Comparison of ENCODE assay signal across 21 cellular contexts in the genomic region with DNA sequence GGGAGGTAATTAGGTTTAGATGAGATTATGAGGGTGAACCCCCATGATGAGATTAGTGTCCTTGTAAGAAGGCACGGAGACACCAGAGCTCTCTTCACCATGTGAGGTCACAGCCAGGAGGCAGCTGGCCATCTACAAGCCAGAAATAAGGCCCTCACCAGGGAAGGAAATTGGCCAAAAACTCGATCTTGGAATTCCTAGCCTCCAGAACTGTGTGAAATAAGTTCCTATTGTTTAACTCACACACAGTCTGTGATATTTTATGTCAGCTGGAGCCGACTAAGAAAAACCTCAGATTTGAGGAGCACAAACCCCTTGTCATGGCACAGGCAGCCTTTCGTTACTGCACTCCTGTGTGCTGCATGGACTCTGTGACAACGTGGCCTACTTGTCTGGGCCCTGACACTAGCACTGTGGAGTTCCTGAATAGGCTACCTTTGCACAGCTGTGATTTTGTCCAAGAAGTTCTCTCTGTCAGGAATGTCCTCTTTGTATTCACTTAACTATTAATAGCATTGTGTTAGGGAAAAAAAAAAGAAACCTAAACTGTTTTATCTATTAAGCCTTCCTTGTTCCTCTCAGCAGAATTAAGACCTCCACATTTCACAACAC.
"Had no signal": no experiment of that assay in that cellular context is flagged by ENCODE, and none has a peak within 500 bp of the region (broad histone marks: within the 10 kb centered on the region; RNA-seq: fewer than 3 reads in every experiment).

No MANE protein-coding gene starts in this region.

- H3K36me3 Mint-ChIP-seq: activated CD4-positive, alpha-beta memory T cell treated with anti-CD3 and anti-CD28 coated beads for 36 hours; activated CD8-positive, alpha-beta memory T cell treated with anti-CD3 and anti-CD28 coated beads, Interleukin-2, amount 10 ng/mL, durations not matched to agents 7 days and 5 days; activated naive CD8-positive, alpha-beta T cell; memory B cell had no signal

- H3K9me3 ChIP-seq: colonic mucosa, heart right ventricle, neutrophil, pancreas, tibial artery had no signal

- H3K4me3 Mint-ChIP-seq: activated B cell treated with CpG ODN at 0.5 μM for 24 hours; activated CD4-positive, alpha-beta memory T cell treated with anti-CD3 and anti-CD28 coated beads for 36 hours; activated CD8-positive, alpha-beta memory T cell treated with anti-CD3 and anti-CD28 coated beads, Interleukin-2, amount 10 ng/mL, durations not matched to agents 7 days and 5 days; activated naive CD8-positive, alpha-beta T cell; memory B cell; natural killer cell had no signal

- ATAC-seq: activated CD8-positive, alpha-beta memory T cell treated with anti-CD3 and anti-CD28 coated beads, Interleukin-2, amount 10 ng/mL, durations not matched to agents 7 days and 5 days; natural killer cell; pancreas had no signal

- DNase-seq: activated B cell treated with CpG ODN at 0.5 μM for 24 hours; activated CD4-positive, alpha-beta memory T cell treated with anti-CD3 and anti-CD28 coated beads for 36 hours; activated CD4-positive, alpha-beta T cell treated with anti-CD3 and anti-CD28 coated beads for 4 hours; activated CD8-positive, alpha-beta memory T cell treated with anti-CD3 and anti-CD28 coated beads, Interleukin-2, amount 10 ng/mL, durations not matched to agents 7 days and 5 days; central memory CD4-positive, alpha-beta T cell; colonic mucosa; erythroblast; heart right ventricle; kidney glomerular epithelial cell; natural killer cell; pancreas; stimulated activated CD4-positive, alpha-beta T cell treated with anti-CD3 and anti-CD28 coated beads, Interleukin-1b, Interleukin-23, amount 100 ng/mL, for 48 hours; stimulated activated CD8-positive, alpha-beta memory T cell treated with anti-CD3 and anti-CD28 coated beads, Interleukin-4, amount 100 ng/mL, for 48 hours; stimulated activated naive CD4-positive, alpha-beta T cell; substantia nigra; SW 1271; T-helper 2 cell; tibial artery had no signal

- H3K4me3 ChIP-seq: colonic mucosa, heart right ventricle, pancreas, tibial artery had no signal

- H3K4me1 Mint-ChIP-seq: activated B cell treated with CpG ODN at 0.5 μM for 24 hours; activated CD8-positive, alpha-beta memory T cell treated with anti-CD3 and anti-CD28 coated beads, Interleukin-2, amount 10 ng/mL, durations not matched to agents 7 days and 5 days; memory B cell; natural killer cell had no signal

- H3K4me1 ChIP-seq: colonic mucosa, pancreas, tibial artery had no signal

- H3K9me3 Mint-ChIP-seq: activated B cell treated with CpG ODN at 0.5 μM for 24 hours, memory B cell had no signal

- H3K27me3 Mint-ChIP-seq: activated B cell treated with CpG ODN at 0.5 μM for 24 hours; activated CD4-positive, alpha-beta memory T cell treated with anti-CD3 and anti-CD28 coated beads for 36 hours; activated CD8-positive, alpha-beta memory T cell treated with anti-CD3 and anti-CD28 coated beads, Interleukin-2, amount 10 ng/mL, durations not matched to agents 7 days and 5 days; activated naive CD8-positive, alpha-beta T cell had no signal

- H3K36me3 ChIP-seq: colonic mucosa, heart right ventricle, neutrophil, pancreas, tibial artery had no signal

- H3K27ac Mint-ChIP-seq: activated B cell treated with CpG ODN at 0.5 μM for 24 hours; activated CD4-positive, alpha-beta memory T cell treated with anti-CD3 and anti-CD28 coated beads for 36 hours; activated CD8-positive, alpha-beta memory T cell treated with anti-CD3 and anti-CD28 coated beads, Interleukin-2, amount 10 ng/mL, durations not matched to agents 7 days and 5 days; activated naive CD8-positive, alpha-beta T cell; memory B cell; natural killer cell had no signal

- H3K27me3 ChIP-seq: colonic mucosa, heart right ventricle, neutrophil, pancreas, tibial artery had no signal

- H3K27ac ChIP-seq: colonic mucosa, neutrophil, pancreas, tibial artery had no signal
